1 cellular context compared by ENCODE assay signal in the genomic region with DNA sequence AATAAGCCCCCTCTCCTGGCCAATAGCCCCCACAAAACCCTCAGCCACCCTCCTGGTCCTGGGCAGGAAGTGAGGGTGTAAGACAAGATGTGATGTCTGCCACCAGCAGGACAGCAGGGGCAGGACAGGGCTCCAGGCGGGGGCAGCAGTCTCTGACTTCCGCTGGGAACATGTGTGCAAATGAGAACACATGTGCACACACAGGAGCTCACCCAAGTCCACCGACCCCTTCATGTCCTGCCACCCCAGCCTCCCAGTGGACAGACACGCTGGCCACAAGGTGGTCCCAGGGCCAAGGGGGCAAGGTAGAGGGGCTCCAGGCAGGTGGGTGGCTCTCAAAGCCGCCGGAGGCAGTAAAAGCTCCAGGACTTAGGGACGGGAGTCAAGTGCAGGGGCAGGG.
A peak's percentile ranks its signal among the peaks of the same experiment; 100 is the strongest.
TF ChIP-seq lines count a peak whose summit lies in the region.

No MANE protein-coding gene starts in this region.

TF ChIP-seq in HepG2, 621 proteins besides CTCF, POLR2A, EP300 and RAD21 (continued from another document):
- peak; percentile 60 for TF ChIP-seq GABPB1 (CRISPR knock-in tag; IDR thresholded peaks at IDR 0.05)
